In the genomic region with DNA sequence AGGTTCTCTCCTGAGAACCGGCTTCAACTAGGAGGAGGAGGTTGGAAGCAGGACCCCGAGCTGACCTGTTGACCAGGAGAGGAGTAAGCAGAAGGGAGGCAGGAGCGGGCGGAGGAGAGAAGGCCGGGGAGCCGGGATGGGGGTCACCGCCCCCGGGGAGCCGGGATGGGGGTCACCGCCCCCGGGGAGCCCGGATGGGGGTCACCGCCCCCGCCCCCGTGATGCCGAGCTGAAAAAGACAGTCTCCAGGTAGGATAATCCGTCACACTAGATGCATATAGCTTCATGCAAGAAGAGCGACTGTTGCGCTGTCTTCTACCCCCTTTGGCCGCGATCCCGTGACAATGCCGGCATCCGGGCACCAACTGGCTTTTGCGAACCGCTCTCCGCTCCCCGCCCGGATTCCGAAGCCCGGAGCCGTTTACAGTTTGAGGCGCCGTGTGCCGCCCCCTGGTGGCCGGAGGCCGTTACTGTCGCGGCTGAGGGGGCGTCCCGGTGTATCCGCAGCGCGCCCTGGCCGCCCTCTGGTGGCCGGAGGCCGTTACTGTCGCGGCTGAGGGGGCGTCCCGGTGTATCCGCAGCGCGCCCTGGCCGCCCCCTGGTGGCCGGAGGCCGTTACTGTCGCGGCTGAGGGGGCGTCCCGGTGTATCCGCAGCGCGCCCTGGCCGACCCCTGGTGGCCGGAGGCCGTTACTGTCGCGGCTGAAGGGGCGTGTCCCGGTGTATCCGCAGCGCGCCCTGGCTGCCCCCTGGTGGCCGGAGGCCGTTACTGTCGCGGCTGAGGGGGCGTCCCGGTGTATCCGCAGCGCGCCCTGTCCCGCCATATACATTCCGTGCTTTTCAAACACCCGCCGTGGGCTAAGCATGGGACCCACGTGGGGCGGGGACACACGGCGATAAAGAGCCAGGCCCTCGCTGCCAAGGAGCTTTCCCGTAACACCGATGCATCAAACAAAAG, we compare ENCODE assay signal across 1 cellular context.
TF ChIP-seq lines count a peak whose summit lies in the region.

No MANE protein-coding gene starts in this region.

TF ChIP-seq in GM23338, 12 proteins besides CTCF, POLR2A, EP300 and RAD21 (continued from another document):
- TF ChIP-seq, protein P1, sequence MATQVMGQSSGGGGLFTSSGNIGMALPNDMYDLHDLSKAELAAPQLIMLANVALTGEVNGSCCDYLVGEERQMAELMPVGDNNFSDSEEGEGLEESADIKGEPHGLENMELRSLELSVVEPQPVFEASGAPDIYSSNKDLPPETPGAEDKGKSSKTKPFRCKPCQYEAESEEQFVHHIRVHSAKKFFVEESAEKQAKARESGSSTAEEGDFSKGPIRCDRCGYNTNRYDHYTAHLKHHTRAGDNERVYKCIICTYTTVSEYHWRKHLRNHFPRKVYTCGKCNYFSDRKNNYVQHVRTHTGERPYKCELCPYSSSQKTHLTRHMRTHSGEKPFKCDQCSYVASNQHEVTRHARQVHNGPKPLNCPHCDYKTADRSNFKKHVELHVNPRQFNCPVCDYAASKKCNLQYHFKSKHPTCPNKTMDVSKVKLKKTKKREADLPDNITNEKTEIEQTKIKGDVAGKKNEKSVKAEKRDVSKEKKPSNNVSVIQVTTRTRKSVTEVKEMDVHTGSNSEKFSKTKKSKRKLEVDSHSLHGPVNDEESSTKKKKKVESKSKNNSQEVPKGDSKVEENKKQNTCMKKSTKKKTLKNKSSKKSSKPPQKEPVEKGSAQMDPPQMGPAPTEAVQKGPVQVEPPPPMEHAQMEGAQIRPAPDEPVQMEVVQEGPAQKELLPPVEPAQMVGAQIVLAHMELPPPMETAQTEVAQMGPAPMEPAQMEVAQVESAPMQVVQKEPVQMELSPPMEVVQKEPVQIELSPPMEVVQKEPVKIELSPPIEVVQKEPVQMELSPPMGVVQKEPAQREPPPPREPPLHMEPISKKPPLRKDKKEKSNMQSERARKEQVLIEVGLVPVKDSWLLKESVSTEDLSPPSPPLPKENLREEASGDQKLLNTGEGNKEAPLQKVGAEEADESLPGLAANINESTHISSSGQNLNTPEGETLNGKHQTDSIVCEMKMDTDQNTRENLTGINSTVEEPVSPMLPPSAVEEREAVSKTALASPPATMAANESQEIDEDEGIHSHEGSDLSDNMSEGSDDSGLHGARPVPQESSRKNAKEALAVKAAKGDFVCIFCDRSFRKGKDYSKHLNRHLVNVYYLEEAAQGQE (IDR thresholded peaks at IDR 0.05; ENCODE audit: unreplicated experiment), result no peak
- TF ChIP-seq NANOG (IDR thresholded peaks at IDR 0.05; ENCODE audit: borderline replicate concordance), result no peak
- no peak for TF ChIP-seq JUNB (IDR thresholded peaks at IDR 0.05; ENCODE audit: unreplicated experiment)
- TF ChIP-seq ZNF331 (CRISPR knock-in tag; IDR thresholded peaks at IDR 0.05; ENCODE audit: low read depth), result no peak
- no peak for TF ChIP-seq EZH2 (IDR thresholded peaks at IDR 0.05; ENCODE audit: low read depth, unreplicated experiment)
- TF ChIP-seq POLR2AphosphoS5 (IDR thresholded peaks at IDR 0.05; ENCODE audit: low read depth), result no peak
- no peak for TF ChIP-seq EZH2phosphoT487 (IDR thresholded peaks at IDR 0.05; ENCODE audit: unreplicated experiment)
